In genomic region chr12:13200841-13201240, GRCh38 we compare ENCODE assay signal across 22 cellular contexts. TPM values are rescaled to one million over a fixed set of nuclear protein-coding genes. Genes with fewer than 3 reads are reported as not detected.
DNase-seq lines count a peak whose midpoint lies in the region; ATAC-seq and TF ChIP-seq lines count a peak whose summit lies in the region.
"Had no signal": no experiment of that assay in that cellular context is flagged by ENCODE, and none has a peak within 500 bp of the region (broad histone marks: within the 10 kb centered on the region; RNA-seq: fewer than 3 reads in every experiment).

No MANE protein-coding gene starts in this region.

- peak overlapping the region in 9 of 12 donors; percentile 7 to 93 (median 79) for H3K27ac ChIP-seq in heart left ventricle
- H3K27ac ChIP-seq in mesodermal cell (ENCODE audit: low read depth, low read length, severe bottlenecking) = no peak overlapping the region
- H3K27ac ChIP-seq in upper lobe of right lung = peak overlapping the region; percentile 14
- H3K27ac ChIP-seq: 22Rv1, RWPE1 had no signal

- no peak for TF ChIP-seq POLR2A in heart left ventricle (IDR thresholded peaks at IDR 0.05)

- 63 to 78% (median 69%) methylated on average over 8 of the region's 8 CpGs for WGBS in heart left ventricle, 4 donors
- WGBS in mesodermal cell (ENCODE audit: insufficient coverage in 2 of 2), 2 experiments = 88 to 92% methylated on average over 8 of the region's 8 CpGs

- peaks cover 90% of the 10 kb centered on the region for H3K4me1 Mint-ChIP-seq in dendritic cell treated with granulocyte-macrophage colony-stimulating factor and Interleukin-4, amounts not matched to agents 40 ng/mL and 50 ng/mL, for 4 days (ENCODE audit: low read depth)
- H3K4me1 Mint-ChIP-seq in natural killer cell = peaks cover 11 to 23% of the 10 kb centered on the region in 2 donors

- peaks cover 3% of the 10 kb centered on the region for H3K27me3 Mint-ChIP-seq in dendritic cell treated with granulocyte-macrophage colony-stimulating factor and Interleukin-4, amounts not matched to agents 40 ng/mL and 50 ng/mL, for 4 days
- peaks cover 23 to 55% of the 10 kb centered on the region in 2 donors for H3K27me3 Mint-ChIP-seq in natural killer cell (ENCODE audit: low read depth in 2 of 2)

- ATAC-seq in heart left ventricle = no peak
- ATAC-seq in upper lobe of right lung = no peak
- ATAC-seq in natural killer cell = no peak
- ATAC-seq: K562; left lobe of liver; naive thymus-derived CD4-positive, alpha-beta T cell had no signal

- no peak for DNase-seq in heart left ventricle
- DNase-seq in cardiac septum (ENCODE audit: low spot score) = no peak
- no peak for DNase-seq in upper lobe of right lung
- DNase-seq in natural killer cell = no peak
- DNase-seq in SW480 (ENCODE audit: low spot score) = no peak
- no peak for DNase-seq in activated naive CD4-positive, alpha-beta T cell treated with anti-CD3 and anti-CD28 coated beads, Interleukin-2, amount 50 U/mL, for 16 hours
- DNase-seq: activated CD4-positive, CD25-positive, alpha-beta regulatory T cell treated with anti-CD3 and anti-CD28 coated beads, Interleukin-2, amount 50 U/mL, for 72 hours; activated gamma-delta T cell; anterior cingulate cortex; CD4-positive, CD25-positive, alpha-beta regulatory T cell; naive thymus-derived CD4-positive, alpha-beta T cell; NCI-H1417; stimulated activated CD4-positive, alpha-beta T cell treated with anti-CD3 and anti-CD28 coated beads, Interleukin-1b, Interleukin-23, amount 100 ng/mL, for 48 hours; substantia nigra had no signal

- peaks cover 51% of the 10 kb centered on the region for H3K36me3 Mint-ChIP-seq in dendritic cell treated with granulocyte-macrophage colony-stimulating factor and Interleukin-4, amounts not matched to agents 40 ng/mL and 50 ng/mL, for 4 days (ENCODE audit: low read depth)
- H3K36me3 Mint-ChIP-seq in natural killer cell = no peaks in the 10 kb centered on the region
- H3K36me3 Mint-ChIP-seq: CD4-positive, CD25-positive, alpha-beta regulatory T cell; naive thymus-derived CD4-positive, alpha-beta T cell had no signal

- peak overlapping the region; percentile 10 for H3K27ac Mint-ChIP-seq in dendritic cell treated with granulocyte-macrophage colony-stimulating factor and Interleukin-4, amounts not matched to agents 40 ng/mL and 50 ng/mL, for 4 days
- no peak overlapping the region for H3K27ac Mint-ChIP-seq in natural killer cell
- H3K27ac Mint-ChIP-seq: T-helper 1 cell treated with Interleukin-12 subunit alpha and Interleukin-12 subunit beta and Interleukin-4 antibody, amounts not matched to agents 30 μg/mL and 1 μg/mL, for 36 hours had no signal

- H3K36me3 ChIP-seq in heart left ventricle = peaks cover 0 to 12% (median 0%) of the 10 kb centered on the region in 9 donors
- peaks cover 47% of the 10 kb centered on the region for H3K36me3 ChIP-seq in mesodermal cell (ENCODE audit: control insufficient read depth, insufficient read depth, low read length)
- no peaks in the 10 kb centered on the region for H3K36me3 ChIP-seq in upper lobe of right lung
- H3K36me3 ChIP-seq: HAP-1 had no signal

- H3K4me3 Mint-ChIP-seq in dendritic cell treated with granulocyte-macrophage colony-stimulating factor and Interleukin-4, amounts not matched to agents 40 ng/mL and 50 ng/mL, for 4 days = no peak overlapping the region
- H3K4me3 Mint-ChIP-seq in natural killer cell = no peak overlapping the region
- H3K4me3 Mint-ChIP-seq: CD4-positive, CD25-positive, alpha-beta regulatory T cell; naive thymus-derived CD4-positive, alpha-beta T cell; T-helper 1 cell treated with Interleukin-12 subunit alpha and Interleukin-12 subunit beta and Interleukin-4 antibody, amounts not matched to agents 30 μg/mL and 1 μg/mL, for 36 hours had no signal

- no peak for TF ChIP-seq CTCF in heart left ventricle (IDR thresholded peaks at IDR 0.05)
- TF ChIP-seq CTCF in upper lobe of right lung (IDR thresholded peaks at IDR 0.05) = no peak
- no peak for TF ChIP-seq CTCF in natural killer cell (IDR thresholded peaks at IDR 0.05)

- no peaks in the 10 kb centered on the region for H3K9me3 ChIP-seq in heart left ventricle
- no peaks in the 10 kb centered on the region for H3K9me3 ChIP-seq in mesodermal cell (ENCODE audit: control insufficient read depth, low read length)
- H3K9me3 ChIP-seq in upper lobe of right lung = no peaks in the 10 kb centered on the region
- H3K9me3 ChIP-seq: HAP-1 had no signal

- peaks cover 6 to 96% (median 62%) of the 10 kb centered on the region in 12 donors for H3K4me1 ChIP-seq in heart left ventricle
- peaks cover 73% of the 10 kb centered on the region for H3K4me1 ChIP-seq in mesodermal cell (ENCODE audit: control insufficient read depth, insufficient read depth, low read length, poor library complexity, severe bottlenecking)
- H3K4me1 ChIP-seq in upper lobe of right lung = peaks cover 62% of the 10 kb centered on the region

- no peaks in the 10 kb centered on the region for H3K27me3 ChIP-seq in heart left ventricle
- H3K27me3 ChIP-seq in upper lobe of right lung = no peaks in the 10 kb centered on the region

- peak overlapping the region in 10 of 12 donors; percentile 11 to 85 (median 64) for H3K4me3 ChIP-seq in heart left ventricle
- peak overlapping the region; percentile 14 for H3K4me3 ChIP-seq in mesodermal cell (ENCODE audit: extremely low read depth, insufficient read depth, low read length, poor library complexity, severe bottlenecking)
- peak overlapping the region; percentile 15 for H3K4me3 ChIP-seq in upper lobe of right lung
- H3K4me3 ChIP-seq: HAP-1, K562 had no signal

- intact Hi-C loops in heart left ventricle (cut with DNase I) = loop anchor here in 3 of 10 donors (2.0 to 5.0 kb wide), 3 partner anchors 100 to 289 kb away; no protein-coding TSS in a partner anchor
- intact Hi-C loops in cardiac septum (cut with DNase I) = loop anchor here (10.0 kb wide), 1 partner anchor 386 kb away; the partner anchor contains the start of gene DDX47
- intact Hi-C loops in dendritic cell treated with granulocyte-macrophage colony-stimulating factor and Interleukin-4, amounts not matched to agents 40 ng/mL and 50 ng/mL, for 4 days (cut with micrococcal nuclease) = no loop called here
- intact Hi-C loops in upper lobe of right lung (cut with DNase I) = no loop called here
- intact Hi-C loops in natural killer cell (cut with micrococcal nuclease) = no loop called here

- no peaks in the 10 kb centered on the region for H3K9me3 Mint-ChIP-seq in dendritic cell treated with granulocyte-macrophage colony-stimulating factor and Interleukin-4, amounts not matched to agents 40 ng/mL and 50 ng/mL, for 4 days
- no peaks in the 10 kb centered on the region for H3K9me3 Mint-ChIP-seq in natural killer cell
- H3K9me3 Mint-ChIP-seq: CD4-positive, CD25-positive, alpha-beta regulatory T cell; T-helper 1 cell treated with Interleukin-12 subunit alpha and Interleukin-12 subunit beta and Interleukin-4 antibody, amounts not matched to agents 30 μg/mL and 1 μg/mL, for 36 hours had no signal

RNA-seq across cellular contexts. Expression of gene EMP1, which starts 4.3 kb away (rescaled TPM):
- total RNA-seq in heart left ventricle (100 to 1,000 TPM in 6 of 9 donors, 10 to 100 TPM in 3; 67.9 to 281 (median 175) TPM), cardiac septum (118 TPM), upper lobe of right lung (286 TPM), natural killer cell (1 to 10 TPM; 3.8 to 4.3 (median 4.2) TPM)
- 10 to 100 TPM; 16.4 to 83.0 TPM for polyA plus RNA-seq in heart left ventricle
- polyA plus RNA-seq in mesodermal cell (2013, experiment 1 of 2) = 257 TPM
- polyA plus RNA-seq in mesodermal cell (2013, experiment 2 of 2) = 183 TPM

Comparison
In these comparisons a context has a peak if more than half of its experiments do, and no peak if none do; other contexts are left out.
1. RNA of gene EMP1, which starts 4.3 kb away (total RNA-seq): 286 TPM in upper lobe of right lung (single experiment), 67.9 to 281 TPM in heart left ventricle and 118 TPM in cardiac septum (single experiment); 3.8 to 4.3 TPM in natural killer cell; every median in the first group is over 10 times any median in the second.
2. Peak in every context shown above with its lines, with median percentiles within 50 percentile points of each other: H3K4me3 ChIP-seq.